In the genomic region with DNA sequence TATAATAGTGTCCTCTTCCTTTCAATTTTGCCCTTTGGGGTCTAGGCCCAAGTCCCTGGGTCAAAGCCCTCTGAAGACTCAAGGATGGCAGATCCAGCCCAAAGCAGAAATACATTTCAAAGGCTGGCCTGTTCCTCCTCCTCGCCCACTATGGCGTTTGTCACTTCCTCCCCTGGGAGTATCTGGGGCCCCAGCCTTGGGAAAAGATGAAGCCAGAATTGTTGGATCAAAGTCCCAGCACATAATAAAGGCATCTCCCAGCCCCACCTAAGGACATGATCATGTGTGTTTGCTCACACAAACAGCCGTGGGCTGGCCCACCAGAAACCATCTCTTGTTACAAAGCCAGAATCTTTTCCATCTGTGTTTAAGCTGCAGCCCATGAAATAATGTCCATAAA, we compare ENCODE assay signal across 16 cellular contexts. TPM values are rescaled to one million over a fixed set of nuclear protein-coding genes. Genes with fewer than 3 reads are reported as not detected.
"Had no signal": no experiment of that assay in that cellular context is flagged by ENCODE, and none has a peak within 500 bp of the region (broad histone marks: within the 10 kb centered on the region; RNA-seq: fewer than 3 reads in every experiment).

No MANE protein-coding gene starts in this region.

- H3K4me3 ChIP-seq: gastrocnemius medialis, lower lobe of right lung had no signal

- H3K4me1 ChIP-seq: gastrocnemius medialis had no signal

- DNase-seq: activated CD4-positive, alpha-beta memory T cell treated with anti-CD3 and anti-CD28 coated beads, Interleukin-2, amount 10 ng/mL, durations not matched to agents 7 days and 5 days; activated CD8-positive, alpha-beta memory T cell treated with anti-CD3 and anti-CD28 coated beads, Interleukin-2, amount 50 U/mL, for 4 hours; activated gamma-delta T cell treated with Interleukin-2 at 50 U/mL for 16 hours; activated naive CD8-positive, alpha-beta T cell treated with anti-CD3 and anti-CD28 coated beads for 36 hours; activated T-cell treated with anti-CD3 and anti-CD28 coated beads, Interleukin-2, amount 50 U/mL, for 72 hours; anterior cingulate cortex; gastrocnemius medialis; lower lobe of right lung; naive thymus-derived CD8-positive, alpha-beta T cell; nucleus accumbens; stimulated activated CD4-positive, alpha-beta T cell treated with anti-CD3 and anti-CD28 coated beads, Interleukin-2, amount 100 ng/mL, for 48 hours; stimulated activated naive CD4-positive, alpha-beta T cell treated with Interleukin-2 at 50 U/mL for 16 hours; T1000 had no signal

- H3K27me3 ChIP-seq: gastrocnemius medialis had no signal

- H3K27ac ChIP-seq: gastrocnemius medialis, lower lobe of right lung, VCaP had no signal

- ATAC-seq: activated T-cell treated with anti-CD3 and anti-CD28 coated beads, Interleukin-2, amount 50 U/mL, for 72 hours; gastrocnemius medialis; lower lobe of right lung; naive thymus-derived CD8-positive, alpha-beta T cell; sciatic nerve had no signal

- H3K9me3 ChIP-seq: gastrocnemius medialis, lower lobe of right lung had no signal

- H3K36me3 ChIP-seq: gastrocnemius medialis, lower lobe of right lung had no signal

RNA-seq across cellular contexts. Expression of a gene that starts 50.0 kb away (rescaled TPM):
- total RNA-seq: bronchial epithelial cell had no signal
